1 cellular context compared by ENCODE assay signal in the genomic region with DNA sequence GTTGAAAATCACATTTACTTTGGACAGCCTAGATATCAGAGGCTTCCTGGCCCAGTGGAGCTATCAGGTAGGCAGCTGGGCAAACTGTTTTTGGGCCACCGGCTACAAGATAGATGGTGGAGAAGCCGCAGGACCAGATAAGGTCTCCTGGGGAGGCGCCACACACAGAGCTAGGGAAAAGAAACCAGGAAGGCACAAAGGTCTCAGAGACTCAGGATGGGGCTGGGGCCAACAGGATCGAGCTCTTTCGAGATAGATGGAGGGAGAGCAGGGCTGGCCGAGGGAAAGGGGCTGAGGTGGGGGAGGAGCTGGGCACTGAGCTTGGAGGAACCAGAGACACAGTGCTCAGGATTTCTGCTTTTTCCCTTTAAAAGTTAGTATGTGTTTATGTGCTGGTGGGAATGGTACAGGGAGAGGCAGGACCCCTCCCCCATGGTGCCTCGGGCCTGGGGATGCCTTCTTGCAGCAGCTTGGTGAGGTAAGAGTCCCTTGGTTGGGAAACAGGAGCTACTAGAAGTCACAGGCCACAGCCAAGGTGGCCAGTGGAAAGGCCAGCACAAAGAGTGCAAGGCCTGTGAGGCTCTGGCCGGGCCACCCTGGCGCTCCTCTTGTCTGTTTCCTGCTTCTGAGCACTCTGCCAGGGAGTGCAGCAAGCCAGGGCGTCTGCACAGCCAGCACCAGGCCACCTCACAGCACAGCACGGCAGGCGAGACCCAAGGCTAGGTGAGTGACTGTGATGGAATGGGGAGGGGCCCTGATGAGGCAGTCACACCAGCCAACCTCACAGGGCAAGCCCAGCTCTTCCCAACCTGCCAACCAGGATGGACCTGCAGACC.
TF ChIP-seq lines count a peak whose summit lies in the region.

No MANE protein-coding gene starts in this region.

TF ChIP-seq in GM12878, 131 proteins besides CTCF, POLR2A, EP300 and RAD21:
- TF ChIP-seq NFYA (IDR thresholded peaks at IDR 0.05; ENCODE audit: borderline replicate concordance, low read depth, low read length): no peak
- no peak for TF ChIP-seq JUNB (IDR thresholded peaks at IDR 0.05)
- TF ChIP-seq GABPA (IDR thresholded peaks at IDR 0.05; ENCODE audit: low read depth): no peak
- TF ChIP-seq SREBF2 (IDR thresholded peaks at IDR 0.05; ENCODE audit: low read length): no peak
- TF ChIP-seq LARP7 (IDR thresholded peaks at IDR 0.05): no peak
- no peak for TF ChIP-seq IKZF1 (conservative IDR thresholded peaks at IDR 0.05)
- TF ChIP-seq, protein P1, sequence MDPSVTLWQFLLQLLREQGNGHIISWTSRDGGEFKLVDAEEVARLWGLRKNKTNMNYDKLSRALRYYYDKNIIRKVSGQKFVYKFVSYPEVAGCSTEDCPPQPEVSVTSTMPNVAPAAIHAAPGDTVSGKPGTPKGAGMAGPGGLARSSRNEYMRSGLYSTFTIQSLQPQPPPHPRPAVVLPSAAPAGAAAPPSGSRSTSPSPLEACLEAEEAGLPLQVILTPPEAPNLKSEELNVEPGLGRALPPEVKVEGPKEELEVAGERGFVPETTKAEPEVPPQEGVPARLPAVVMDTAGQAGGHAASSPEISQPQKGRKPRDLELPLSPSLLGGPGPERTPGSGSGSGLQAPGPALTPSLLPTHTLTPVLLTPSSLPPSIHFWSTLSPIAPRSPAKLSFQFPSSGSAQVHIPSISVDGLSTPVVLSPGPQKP (IDR thresholded peaks at IDR 0.05; ENCODE audit: low read depth, low read length): no peak
- no peak for TF ChIP-seq MEF2B (IDR thresholded peaks at IDR 0.05; ENCODE audit: partially characterized antibody, poor library complexity, severe bottlenecking)
- TF ChIP-seq, protein P2, sequence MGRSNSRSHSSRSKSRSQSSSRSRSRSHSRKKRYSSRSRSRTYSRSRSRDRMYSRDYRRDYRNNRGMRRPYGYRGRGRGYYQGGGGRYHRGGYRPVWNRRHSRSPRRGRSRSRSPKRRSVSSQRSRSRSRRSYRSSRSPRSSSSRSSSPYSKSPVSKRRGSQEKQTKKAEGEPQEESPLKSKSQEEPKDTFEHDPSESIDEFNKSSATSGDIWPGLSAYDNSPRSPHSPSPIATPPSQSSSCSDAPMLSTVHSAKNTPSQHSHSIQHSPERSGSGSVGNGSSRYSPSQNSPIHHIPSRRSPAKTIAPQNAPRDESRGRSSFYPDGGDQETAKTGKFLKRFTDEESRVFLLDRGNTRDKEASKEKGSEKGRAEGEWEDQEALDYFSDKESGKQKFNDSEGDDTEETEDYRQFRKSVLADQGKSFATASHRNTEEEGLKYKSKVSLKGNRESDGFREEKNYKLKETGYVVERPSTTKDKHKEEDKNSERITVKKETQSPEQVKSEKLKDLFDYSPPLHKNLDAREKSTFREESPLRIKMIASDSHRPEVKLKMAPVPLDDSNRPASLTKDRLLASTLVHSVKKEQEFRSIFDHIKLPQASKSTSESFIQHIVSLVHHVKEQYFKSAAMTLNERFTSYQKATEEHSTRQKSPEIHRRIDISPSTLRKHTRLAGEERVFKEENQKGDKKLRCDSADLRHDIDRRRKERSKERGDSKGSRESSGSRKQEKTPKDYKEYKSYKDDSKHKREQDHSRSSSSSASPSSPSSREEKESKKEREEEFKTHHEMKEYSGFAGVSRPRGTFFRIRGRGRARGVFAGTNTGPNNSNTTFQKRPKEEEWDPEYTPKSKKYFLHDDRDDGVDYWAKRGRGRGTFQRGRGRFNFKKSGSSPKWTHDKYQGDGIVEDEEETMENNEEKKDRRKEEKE (IDR thresholded peaks at IDR 0.05): no peak
- no peak for TF ChIP-seq EED (IDR thresholded peaks at IDR 0.05; ENCODE audit: low read depth)
